11 cellular contexts compared by ENCODE assay signal in genomic region chr13:106490887-106491321, GRCh38. TPM values are rescaled to one million over a fixed set of nuclear protein-coding genes. Genes with fewer than 3 reads are reported as not detected.
A peak's percentile ranks its signal among the peaks of the same experiment; 100 is the strongest.
DNase-seq lines count a peak whose midpoint lies in the region; ATAC-seq lines count a peak whose summit lies in the region.
"Had no signal": no experiment of that assay in that cellular context is flagged by ENCODE, and none has a peak within 500 bp of the region (broad histone marks: within the 10 kb centered on the region; RNA-seq: fewer than 3 reads in every experiment).

No MANE protein-coding gene starts in this region.

- DNase-seq in activated naive CD4-positive, alpha-beta T cell treated with anti-CD3 and anti-CD28 coated beads for 36 hours: peak; percentile 7
- DNase-seq in activated naive CD4-positive, alpha-beta T cell treated with anti-CD3 and anti-CD28 coated beads, Interleukin-2, amount 50 U/mL, for 16 hours: no peak
- DNase-seq in substantia nigra (lab: John Stamatoyannopoulos, UW) (no peak), SIG-M5 treated with dmso at 0.1 percent for 504 hours (lab: John Stamatoyannopoulos, UW; ENCODE audit: unreplicated experiment) (no peak), NCI-H187 treated with DMSO at 0.1 percent for 48 hours (lab: John Stamatoyannopoulos, UW) (no peak), iPS-NIHi11 (ENCODE audit: low spot score) (no peak)
- DNase-seq: GDM1, mesenchymal stem cell, NCI-H1694 had no signal

- H3K27ac Mint-ChIP-seq in activated naive CD4-positive, alpha-beta T cell treated with anti-CD3 and anti-CD28 coated beads for 36 hours: no peak overlapping the region

- H3K9me3 Mint-ChIP-seq in activated naive CD4-positive, alpha-beta T cell treated with anti-CD3 and anti-CD28 coated beads for 36 hours: no peaks in the 10 kb centered on the region

- intact Hi-C loops in activated naive CD4-positive, alpha-beta T cell treated with anti-CD3 and anti-CD28 coated beads for 36 hours (cut with micrococcal nuclease): no loop called here

- CTCF ChIA-PET in activated naive CD4-positive, alpha-beta T cell treated with anti-CD3 and anti-CD28 coated beads for 36 hours (lab: Charles Lee): interaction anchor here (0.6 to 0.7 kb wide), 2 partner anchors 9 to 86 kb away, joined by 3 to 4 read pairs; no protein-coding TSS in a partner anchor

- H3K4me1 Mint-ChIP-seq in activated naive CD4-positive, alpha-beta T cell treated with anti-CD3 and anti-CD28 coated beads for 36 hours (ENCODE audit: low read depth): peaks cover 22% of the 10 kb centered on the region

- no peaks in the 10 kb centered on the region for H3K36me3 Mint-ChIP-seq in activated naive CD4-positive, alpha-beta T cell treated with anti-CD3 and anti-CD28 coated beads for 36 hours (ENCODE audit: low read depth)

- peaks cover 71% of the 10 kb centered on the region for H3K27me3 Mint-ChIP-seq in activated naive CD4-positive, alpha-beta T cell treated with anti-CD3 and anti-CD28 coated beads for 36 hours (ENCODE audit: low read depth)

- H3K4me3 Mint-ChIP-seq in activated naive CD4-positive, alpha-beta T cell treated with anti-CD3 and anti-CD28 coated beads for 36 hours: peak overlapping the region; percentile 40

- H3K27ac ChIP-seq in cingulate gyrus (ENCODE audit: low read depth, low read length) (peak overlapping the region; percentile 98), substantia nigra (ENCODE audit: low read depth, low read length, poor library complexity, severe bottlenecking) (peak overlapping the region; percentile 96)

- peak; percentile 48 for ATAC-seq in HG03342 (IDR thresholded peaks at IDR 0.05; ENCODE audit: unreplicated experiment)

RNA-seq across cellular contexts. Expression of gene EFNB2, which starts 44.6 kb away (rescaled TPM):
- total RNA-seq in activated naive CD4-positive, alpha-beta T cell treated with anti-CD3 and anti-CD28 coated beads for 36 hours: under 1 TPM; 0.07 to 0.12 TPM
